Comparison of ENCODE assay signal across 8 cellular contexts in the genomic region with DNA sequence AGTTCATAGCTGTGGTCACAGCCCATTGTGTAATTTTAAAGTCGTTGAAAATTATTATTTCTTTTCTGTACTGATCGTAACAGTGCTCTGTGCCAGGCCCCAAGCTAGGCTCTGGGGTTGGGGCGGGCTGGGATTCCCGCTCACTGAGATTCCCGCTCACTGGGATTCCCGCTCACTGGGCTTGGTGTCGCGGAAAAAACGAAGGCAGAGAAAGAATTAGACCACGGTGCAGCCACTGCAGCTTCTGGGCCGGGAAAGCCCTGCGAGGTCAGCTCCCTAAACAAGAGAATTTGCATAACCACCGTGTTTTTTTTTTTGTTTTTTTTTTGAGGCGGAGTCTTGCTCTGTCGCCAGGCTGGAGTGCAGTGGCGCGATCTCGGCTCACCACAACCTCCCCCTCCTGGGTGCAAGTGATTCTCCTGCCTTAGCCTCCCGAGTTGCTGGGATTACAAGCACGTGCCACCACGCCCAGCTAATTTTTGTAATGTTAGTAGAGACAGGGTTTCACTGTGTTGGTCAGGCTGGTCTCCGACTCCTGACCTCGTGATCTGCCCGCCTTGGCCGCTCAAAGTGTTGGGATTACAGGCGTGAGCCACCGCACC. TPM values are rescaled to one million over a fixed set of nuclear protein-coding genes. Genes with fewer than 3 reads are reported as not detected.
DNase-seq lines count a peak whose midpoint lies in the region; ATAC-seq and TF ChIP-seq lines count a peak whose summit lies in the region.

No MANE protein-coding gene starts in this region.

- peak; percentile 82 for DNase-seq in AG20443 (ENCODE audit: low spot score)
- DNase-seq in endodermal cell = peak; percentile 63
- DNase-seq in SW 1271 (lab: John Stamatoyannopoulos, UW) = no peak
- no peak for DNase-seq in Ammon's horn (ENCODE audit: low spot score)
- DNase-seq in activated CD8-positive, alpha-beta memory T cell treated with anti-CD3 and anti-CD28 coated beads, Interleukin-2, amount 50 U/mL, for 4 hours = no peak
- DNase-seq in MG63 = no peak

- H3K9me3 ChIP-seq in endodermal cell (ENCODE audit: control insufficient read depth, low read length) (peaks cover 6% of the 10 kb centered on the region), MG63 (no peaks in the 10 kb centered on the region)

- H3K27me3 ChIP-seq in endodermal cell (ENCODE audit: control insufficient read depth, insufficient read depth, low read length, poor library complexity, severe bottlenecking) = no peaks in the 10 kb centered on the region
- H3K27me3 ChIP-seq in MG63 = no peaks in the 10 kb centered on the region

- ATAC-seq in GM18868 (IDR thresholded peaks at IDR 0.05; ENCODE audit: unreplicated experiment) (peak; percentile 68), HG03439 (IDR thresholded peaks at IDR 0.05; ENCODE audit: unreplicated experiment) (peak; percentile 74)

- H3K27ac Mint-ChIP-seq in endodermal cell = no peak overlapping the region

- H3K4me3 Mint-ChIP-seq in endodermal cell = no peak overlapping the region

- no peak for TF ChIP-seq CTCF in endodermal cell (conservative IDR thresholded peaks at IDR 0.05)

- H3K4me1 Mint-ChIP-seq in endodermal cell = peaks cover 19% of the 10 kb centered on the region

- peaks cover 2% of the 10 kb centered on the region for H3K4me1 ChIP-seq in endodermal cell (ENCODE audit: control insufficient read depth, insufficient read depth, low read length)

- peaks cover 31% of the 10 kb centered on the region for H3K27me3 Mint-ChIP-seq in endodermal cell (ENCODE audit: insufficient read depth)

- 85 to 89% methylated on average over 23 to 27 of the region's 27 CpGs for WGBS in endodermal cell (ENCODE audit: insufficient coverage in 1 of 2, insufficient read length in 1 of 2), 2 experiments

- H3K36me3 ChIP-seq in endodermal cell (ENCODE audit: control insufficient read depth, insufficient read depth, low read length) (peaks cover 3% of the 10 kb centered on the region), MG63 (peaks cover 17% of the 10 kb centered on the region)

- no peak overlapping the region for H3K27ac ChIP-seq in endodermal cell (ENCODE audit: low read depth, low read length)

- H3K4me3 ChIP-seq in endodermal cell (ENCODE audit: low read length) (no peak overlapping the region), MG63 (no peak overlapping the region)

- no peak overlapping the region for H3K9ac ChIP-seq in endodermal cell (ENCODE audit: extremely low read depth, low read length, poor library complexity, severe bottlenecking)

- H3K36me3 Mint-ChIP-seq in endodermal cell (ENCODE audit: low read depth) = peaks cover 55% of the 10 kb centered on the region

- peaks cover 4% of the 10 kb centered on the region for H3K9me3 Mint-ChIP-seq in endodermal cell

RNA-seq across cellular contexts. Expression of a gene that starts 31.2 kb away (rescaled TPM):
- total RNA-seq in endodermal cell = 10 to 100 TPM; 36.9 to 43.4 TPM
- polyA plus RNA-seq in endodermal cell (2013, experiment 1 of 2) = 14.9 TPM
- polyA plus RNA-seq in endodermal cell (2013, experiment 2 of 2) = 13.9 TPM
- total RNA-seq in MG63 (2014; rRNA removed; shearing (Covaris generic); ENCODE audit: low replicate concordance) = 21.8 and 23.9 TPM in 2 replicates

Comparison
In these comparisons a context has a peak if more than half of its experiments do, and no peak if none do; other contexts are left out.
1. DNase-seq: peak in AG20443 (single experiment) and endodermal cell (single experiment); none in SW 1271 (0 of 2), Ammon's horn (single experiment), activated CD8-positive, alpha-beta memory T cell treated with anti-CD3 and anti-CD28 coated beads, Interleukin-2, amount 50 U/mL, for 4 hours (single experiment) and MG63 (single experiment).